Comparison of ENCODE assay signal across 8 cellular contexts in the genomic region with DNA sequence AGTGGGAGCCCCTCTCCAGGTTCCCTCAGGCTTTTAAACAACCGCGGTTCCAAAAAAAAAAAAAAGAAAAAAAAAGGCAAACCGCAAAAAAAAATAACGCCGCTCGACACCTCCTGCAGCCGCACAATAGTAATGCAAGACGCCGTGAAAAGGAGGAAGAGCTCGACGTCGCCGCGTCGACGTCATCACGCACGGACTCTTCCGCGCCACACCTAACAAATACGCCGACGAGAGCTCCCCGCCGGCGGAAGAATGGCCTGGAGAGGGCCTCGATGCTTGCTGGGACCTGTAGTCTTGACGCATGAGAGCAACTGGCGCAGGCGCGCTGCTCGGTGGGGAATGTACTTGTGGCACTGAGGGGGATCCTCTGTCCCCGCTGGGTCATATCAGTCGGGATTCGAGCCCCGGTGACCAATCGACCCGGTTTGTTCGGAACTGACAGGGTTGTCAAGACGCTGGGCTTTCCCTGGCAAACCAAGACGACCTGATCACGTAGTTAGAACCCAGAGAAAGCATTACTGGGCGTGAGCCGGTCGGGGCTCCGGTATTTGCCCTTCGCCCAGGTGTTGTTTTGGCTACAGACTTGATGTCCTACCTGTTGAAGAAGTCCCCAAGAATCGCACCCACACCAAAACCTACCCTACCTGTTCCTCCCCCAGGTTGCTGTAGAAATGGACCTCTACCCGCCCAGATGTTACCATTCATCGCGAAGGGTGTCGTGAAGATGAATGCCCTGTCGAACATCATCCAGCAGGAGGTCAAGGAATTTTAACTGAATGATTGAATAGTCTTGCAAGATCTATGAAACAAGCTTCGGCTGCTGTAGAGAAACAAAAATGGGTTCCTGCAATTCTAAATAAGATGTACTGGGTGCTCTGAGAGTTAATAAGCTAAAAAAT. TPM values are rescaled to one million over a fixed set of nuclear protein-coding genes. Genes with fewer than 3 reads are reported as not detected.
DNase-seq lines count a peak whose midpoint lies in the region; ATAC-seq lines count a peak whose summit lies in the region.

TSS of gene CBR4 (minus strand) at position 131 of the 899 bp plus-strand sequence. CDS start 166 bp downstream, outside the sequence.

- CTCF ChIA-PET in activated CD8-positive, alpha-beta memory T cell treated with anti-CD3 and anti-CD28 coated beads for 36 hours (lab: Charles Lee), result interaction anchor here (0.7 to 1.3 kb wide), 3 partner anchors 14 to 500 kb away, joined by 3 to 4 read pairs (median 3); no protein-coding TSS in a partner anchor

- H3K27me3 ChIP-seq in effector memory CD4-positive, alpha-beta T cell (replicated peaks; ENCODE audit: control insufficient read depth, insufficient read depth, low read length, poor library complexity, severe bottlenecking), result no peaks in the 10 kb centered on the region

- H3K4me1 ChIP-seq in effector memory CD4-positive, alpha-beta T cell (ENCODE audit: control insufficient read depth, insufficient read depth, low read length, poor library complexity, severe bottlenecking), result no peaks in the 10 kb centered on the region

- no peaks in the 10 kb centered on the region for H3K9me3 ChIP-seq in effector memory CD4-positive, alpha-beta T cell (ENCODE audit: control insufficient read depth, low read length)

- H3K4me3 ChIP-seq in effector memory CD4-positive, alpha-beta T cell (ENCODE audit: insufficient read depth, low read depth, low read length, poor library complexity, severe bottlenecking), result peak within 1 kb of the TSS; percentile 70

- peak; percentile 96 for ATAC-seq in GM19467 (IDR thresholded peaks at IDR 0.05; ENCODE audit: unreplicated experiment)

- H3K27ac ChIP-seq in effector memory CD4-positive, alpha-beta T cell (ENCODE audit: insufficient read depth, low read length, poor library complexity, severe bottlenecking), result peak within 1 kb of the TSS; percentile 91

- H3K36me3 ChIP-seq in effector memory CD4-positive, alpha-beta T cell (ENCODE audit: control insufficient read depth, insufficient read depth, low read length), result peaks cover 3% of the 10 kb centered on the region

- DNase-seq in CMK (ENCODE audit: low read depth) (peak; percentile 91), HS-5 (ENCODE audit: low read depth) (peak; percentile 88), medulla oblongata (ENCODE audit: extremely low spot score) (peak; percentile 100)
- DNase-seq in NK-92 treated with Interleukin-12 subunit alpha and Interleukin-12 subunit beta, amount 100 ng/mL, for 24 hours (lab: John Stamatoyannopoulos, UW), result peak; percentile 90
- peak; percentile 93 to 94 (median 93) for DNase-seq in effector memory CD4-positive, alpha-beta T cell
- peak; percentile 88 for DNase-seq in stimulated activated CD8-positive, alpha-beta memory T cell treated with anti-CD3 and anti-CD28 coated beads, Interleukin-12 subunit alpha, Interleukin-12 subunit beta, amount 100 ng/mL, for 24 hours (ENCODE audit: extremely low read depth)

- POLR2A ChIA-PET in activated CD8-positive, alpha-beta memory T cell treated with anti-CD3 and anti-CD28 coated beads for 36 hours (lab: Charles Lee), result interaction anchor here (0.6 to 0.9 kb wide), 8 partner anchors 18 to 794 kb away, joined by 3 to 9 read pairs (median 4); no protein-coding TSS in a partner anchor

RNA-seq across cellular contexts. Expression of gene CBR4, which starts in this region (rescaled TPM):
- 10 to 100 TPM; 14.1 to 18.1 TPM for total RNA-seq in activated CD8-positive, alpha-beta memory T cell treated with anti-CD3 and anti-CD28 coated beads for 36 hours

Comparison
In these comparisons a context has a peak if more than half of its experiments do, and no peak if none do; other contexts are left out.
1. Peak in every context shown above with its lines: DNase-seq, ATAC-seq, H3K4me3 ChIP-seq and H3K27ac ChIP-seq.